Comparison of ENCODE assay signal across 18 cellular contexts in the genomic region with DNA sequence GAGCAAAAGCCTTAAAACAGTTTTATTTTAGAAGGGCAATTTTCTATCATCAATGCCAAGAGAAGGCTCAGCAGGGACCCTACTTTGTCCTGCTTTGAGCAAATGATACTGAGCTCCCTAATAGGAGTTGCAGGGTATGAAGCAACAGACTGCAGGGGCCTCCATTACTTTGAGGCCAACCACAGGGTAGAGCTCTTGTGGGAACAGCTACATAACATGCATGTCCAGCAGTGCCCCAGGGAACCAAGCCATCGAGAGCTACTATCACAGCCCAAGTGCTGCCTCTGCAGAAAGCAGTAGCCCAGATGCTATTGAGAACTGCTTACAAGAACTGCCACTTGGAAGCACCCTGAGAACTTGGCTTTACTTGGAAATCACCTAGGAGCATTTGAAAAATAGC.
DNase-seq lines count a peak whose midpoint lies in the region; ATAC-seq and TF ChIP-seq lines count a peak whose summit lies in the region.
"Had no signal": no experiment of that assay in that cellular context is flagged by ENCODE, and none has a peak within 500 bp of the region (broad histone marks: within the 10 kb centered on the region; RNA-seq: fewer than 3 reads in every experiment).

No MANE protein-coding gene starts in this region.

- peak; percentile 46 to 62 for ATAC-seq in right cardiac atrium
- ATAC-seq in stimulated activated effector memory CD8-positive, alpha-beta T cell treated with anti-CD3 and anti-CD28 coated beads, Interleukin-12 subunit alpha, Interleukin-12 subunit beta, amount 100 ng/mL, for 72 hours: peak; percentile 37
- ATAC-seq: esophagus mucosa had no signal

- no peaks in the 10 kb centered on the region for H3K36me3 ChIP-seq in tibial artery
- H3K36me3 ChIP-seq: spleen, thyroid gland had no signal

- no peaks in the 10 kb centered on the region for H3K36me3 Mint-ChIP-seq in stimulated activated effector memory CD8-positive, alpha-beta T cell treated with anti-CD3 and anti-CD28 coated beads, Interleukin-12 subunit alpha, Interleukin-12 subunit beta, amount 100 ng/mL, for 72 hours
- H3K36me3 Mint-ChIP-seq in type B pancreatic cell: no peaks in the 10 kb centered on the region

- H3K27me3 ChIP-seq in right cardiac atrium (ENCODE audit: control insufficient read depth, insufficient read depth) (no peaks in the 10 kb centered on the region), tibial artery (no peaks in the 10 kb centered on the region)
- H3K27me3 ChIP-seq: spleen, thyroid gland had no signal

- H3K4me1 ChIP-seq in right cardiac atrium (ENCODE audit: control insufficient read depth, insufficient read depth, low read length): peaks cover 3% of the 10 kb centered on the region
- no peaks in the 10 kb centered on the region for H3K4me1 ChIP-seq in tibial artery
- H3K4me1 ChIP-seq: thyroid gland had no signal

- no peak overlapping the region for H3K27ac Mint-ChIP-seq in stimulated activated effector memory CD8-positive, alpha-beta T cell treated with anti-CD3 and anti-CD28 coated beads, Interleukin-12 subunit alpha, Interleukin-12 subunit beta, amount 100 ng/mL, for 72 hours
- H3K27ac Mint-ChIP-seq in type B pancreatic cell: no peak overlapping the region
- H3K27ac Mint-ChIP-seq: T-helper 1 cell treated with Interleukin-12 subunit alpha and Interleukin-12 subunit beta and Interleukin-4 antibody, amounts not matched to agents 30 μg/mL and 1 μg/mL, for 36 hours had no signal

- H3K27ac ChIP-seq in right cardiac atrium (ENCODE audit: low read length): peak overlapping the region; percentile 66
- peak overlapping the region in 1 of 2 donors; percentile 24 for H3K27ac ChIP-seq in tibial artery
- H3K27ac ChIP-seq: spleen, thyroid gland had no signal

- H3K9me3 ChIP-seq in right cardiac atrium (ENCODE audit: control insufficient read depth, low read length) (no peaks in the 10 kb centered on the region), tibial artery (no peaks in the 10 kb centered on the region)
- H3K9me3 ChIP-seq: spleen, thyroid gland had no signal

- H3K27me3 Mint-ChIP-seq in type B pancreatic cell: no peaks in the 10 kb centered on the region

- no peak overlapping the region for H3K4me3 ChIP-seq in cardiac fibroblast (replicated peaks in 1 of 2; ENCODE audit: low read depth in 2 of 2, low read length in 2 of 2)
- H3K4me3 ChIP-seq in right cardiac atrium (ENCODE audit: low read length): no peak overlapping the region
- H3K4me3 ChIP-seq in tibial artery: no peak overlapping the region
- H3K4me3 ChIP-seq: spleen, thyroid gland had no signal

- intact Hi-C loops in right cardiac atrium (cut with DNase I) (no loop called here), tibial artery (cut with DNase I; ENCODE audit: low total_unique reads) (no loop called here)

- H3K4me1 Mint-ChIP-seq in stimulated activated effector memory CD8-positive, alpha-beta T cell treated with anti-CD3 and anti-CD28 coated beads, Interleukin-12 subunit alpha, Interleukin-12 subunit beta, amount 100 ng/mL, for 72 hours: no peaks in the 10 kb centered on the region
- peaks cover 17% of the 10 kb centered on the region for H3K4me1 Mint-ChIP-seq in type B pancreatic cell (ENCODE audit: unreplicated experiment)

- TF ChIP-seq CTCF in cardiac fibroblast (IDR thresholded peaks at IDR 0.05; ENCODE audit: low read depth, low read length) (no peak), tibial artery (IDR thresholded peaks at IDR 0.05) (no peak), type B pancreatic cell (conservative IDR thresholded peaks at IDR 0.05) (no peak)

- no peaks in the 10 kb centered on the region for H3K9me3 Mint-ChIP-seq in stimulated activated effector memory CD8-positive, alpha-beta T cell treated with anti-CD3 and anti-CD28 coated beads, Interleukin-12 subunit alpha, Interleukin-12 subunit beta, amount 100 ng/mL, for 72 hours
- H3K9me3 Mint-ChIP-seq in type B pancreatic cell: no peaks in the 10 kb centered on the region
- H3K9me3 Mint-ChIP-seq: neural crest cell; T-helper 1 cell treated with Interleukin-12 subunit alpha and Interleukin-12 subunit beta and Interleukin-4 antibody, amounts not matched to agents 30 μg/mL and 1 μg/mL, for 36 hours had no signal

- 35% methylated on average over 1 of the region's 1 CpG for WGBS in right cardiac atrium

- no peak overlapping the region for H3K4me3 Mint-ChIP-seq in stimulated activated effector memory CD8-positive, alpha-beta T cell treated with anti-CD3 and anti-CD28 coated beads, Interleukin-12 subunit alpha, Interleukin-12 subunit beta, amount 100 ng/mL, for 72 hours
- H3K4me3 Mint-ChIP-seq in type B pancreatic cell: no peak overlapping the region
- H3K4me3 Mint-ChIP-seq: neural crest cell; T-helper 1 cell treated with Interleukin-12 subunit alpha and Interleukin-12 subunit beta and Interleukin-4 antibody, amounts not matched to agents 30 μg/mL and 1 μg/mL, for 36 hours had no signal

- DNase-seq in NCI-H2081 (lab: John Stamatoyannopoulos, UW) (peak; percentile 21 to 52), NCI-H2081 treated with DMSO at 0.1 percent for 48 hours (lab: John Stamatoyannopoulos, UW) (no peak), cardiac fibroblast (ENCODE audit: low read depth in 2 of 2) (peak; percentile 39 to 54), right cardiac atrium (peak; percentile 22 to 67 (median 45)), tibial artery (no peak), NCI-H2029 treated with DMSO at 0.1 percent for 48 hours (lab: John Stamatoyannopoulos, UW) (no peak), type B pancreatic cell (ENCODE audit: extremely low spot score, unreplicated experiment) (no peak)
- no peak for DNase-seq in stimulated activated effector memory CD8-positive, alpha-beta T cell treated with anti-CD3 and anti-CD28 coated beads, Interleukin-12 subunit alpha, Interleukin-12 subunit beta, amount 100 ng/mL, for 72 hours (ENCODE audit: low spot score in 2 of 2)
- DNase-seq: 8988T; activated CD4-positive, alpha-beta T cell treated with anti-CD3 and anti-CD28 coated beads, Interleukin-2, amount 50 U/mL, for 1 hour; activated gamma-delta T cell treated with Interleukin-2 at 50 U/mL for 16 hours; COR-L47; NCI-H187 treated with DMSO at 0.1 percent for 48 hours; spleen; thyroid gland had no signal

Comparison
In these comparisons a context has a peak if more than half of its experiments do, and no peak if none do; other contexts are left out.
1. DNase-seq: peak in NCI-H2081 (2 of 2), cardiac fibroblast (2 of 2) and right cardiac atrium (3 of 3); none in NCI-H2081 treated with DMSO at 0.1 percent for 48 hours (single experiment), stimulated activated effector memory CD8-positive, alpha-beta T cell treated with anti-CD3 and anti-CD28 coated beads, Interleukin-12 subunit alpha, Interleukin-12 subunit beta, amount 100 ng/mL, for 72 hours (0 of 2), tibial artery (0 of 2), NCI-H2029 treated with DMSO at 0.1 percent for 48 hours (single experiment) and type B pancreatic cell (single experiment).